9 cellular contexts compared by ENCODE assay signal in the genomic region with DNA sequence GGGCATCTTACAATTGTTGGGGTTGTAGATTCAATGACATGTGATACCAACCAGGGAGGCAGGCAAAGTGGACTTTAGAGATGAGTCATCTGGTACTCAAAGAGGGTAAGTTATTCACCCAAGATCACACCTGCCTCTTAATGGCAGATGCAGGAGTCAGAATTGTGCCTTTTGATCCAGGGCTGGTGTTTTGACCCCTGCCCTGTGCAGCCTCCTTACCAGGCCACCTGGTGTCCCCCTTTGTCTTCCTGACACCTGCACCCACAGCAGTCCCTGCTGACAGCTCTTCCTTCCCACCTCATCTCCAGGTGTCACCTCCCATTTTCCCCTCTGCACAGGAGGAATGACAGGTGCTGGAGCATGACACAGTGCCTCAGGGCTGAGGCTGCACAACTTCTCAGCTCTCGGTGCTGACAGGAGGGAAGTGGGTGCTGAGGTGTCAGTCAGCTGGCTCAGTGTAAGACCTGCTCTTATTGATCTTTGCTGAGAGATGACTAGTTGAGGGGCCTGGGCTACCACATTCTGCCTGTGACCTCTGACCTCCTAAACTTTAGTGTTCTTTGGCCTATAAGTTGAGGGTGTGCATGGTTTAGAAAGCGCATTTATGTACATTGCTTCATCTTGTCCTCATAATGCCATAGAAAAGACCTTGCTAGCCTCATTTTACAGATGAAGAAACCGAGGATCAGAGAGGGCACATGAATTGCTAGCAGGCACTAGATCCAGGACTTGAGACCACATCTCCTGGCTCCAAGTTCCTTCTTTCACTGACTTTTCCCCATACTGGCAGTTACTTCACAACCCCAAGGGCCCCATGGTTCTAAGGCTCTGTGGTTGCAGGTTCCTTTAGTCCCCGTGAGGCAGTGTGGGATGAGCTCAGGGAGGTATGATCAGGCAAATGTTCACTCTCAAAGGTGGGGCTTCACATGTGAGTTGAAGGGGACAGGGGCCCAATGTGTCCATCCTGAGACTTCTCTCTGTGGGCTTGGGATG. TPM values are rescaled to one million over a fixed set of nuclear protein-coding genes. Genes with fewer than 3 reads are reported as not detected.
DNase-seq lines count a peak whose midpoint lies in the region; ATAC-seq and TF ChIP-seq lines count a peak whose summit lies in the region.
"Had no signal": no experiment of that assay in that cellular context is flagged by ENCODE, and none has a peak within 500 bp of the region (broad histone marks: within the 10 kb centered on the region; RNA-seq: fewer than 3 reads in every experiment).

No MANE protein-coding gene starts in this region.

- peak; percentile 65 for ATAC-seq in GM21367 (IDR thresholded peaks at IDR 0.05; ENCODE audit: unreplicated experiment)
- ATAC-seq in HG03457 (IDR thresholded peaks at IDR 0.05; ENCODE audit: unreplicated experiment), result peak; percentile 58

- no peaks in the 10 kb centered on the region for H3K36me3 ChIP-seq in BE2C

- peaks cover 4% of the 10 kb centered on the region for H3K4me1 Mint-ChIP-seq in nephron progenitor cell

- no peaks in the 10 kb centered on the region; the same call in 1 of the 2 replicates for H3K27me3 ChIP-seq in BE2C

- DNase-seq in SKM-1 treated with dmso at 0.1 percent for 144 hours (lab: John Stamatoyannopoulos, UW; ENCODE audit: unreplicated experiment) (peak; percentile 91), BE2C (no peak), nephron progenitor cell (no peak), KG1 (lab: John Stamatoyannopoulos, UW) (no peak)
- no peak for DNase-seq in activated CD4-positive, alpha-beta T cell treated with anti-CD3 and anti-CD28 coated beads, Interleukin-2, amount 50 U/mL, for 48 hours

- H3K4me3 Mint-ChIP-seq in nephron progenitor cell, result no peak overlapping the region
- H3K4me3 Mint-ChIP-seq: nephron had no signal

- H3K9me3 Mint-ChIP-seq in nephron progenitor cell, result no peaks in the 10 kb centered on the region
- H3K9me3 Mint-ChIP-seq: nephron had no signal

- H3K36me3 Mint-ChIP-seq in nephron progenitor cell (ENCODE audit: low read depth), result no peaks in the 10 kb centered on the region

- no peaks in the 10 kb centered on the region for H3K9me3 ChIP-seq in BE2C

- no peak overlapping the region for H3K4me3 ChIP-seq in BE2C (ENCODE audit: low read depth, low read length)

- H3K27me3 Mint-ChIP-seq in nephron progenitor cell (ENCODE audit: low read depth, poor library complexity), result peaks cover 11% of the 10 kb centered on the region

- TF ChIP-seq CTCF in GM12873 (IDR thresholded peaks at IDR 0.05; ENCODE audit: insufficient read depth, low read depth, low read length, missing control alignments) (peak; percentile 30), BE2C (IDR thresholded peaks at IDR 0.05; ENCODE audit: low read depth, low read length) (no peak), nephron progenitor cell (IDR thresholded peaks at IDR 0.05) (no peak)

- H3K27ac Mint-ChIP-seq in nephron progenitor cell, result no peak overlapping the region
- H3K27ac Mint-ChIP-seq: nephron had no signal

- no peaks in the 10 kb centered on the region for H3K4me1 ChIP-seq in BE2C

RNA-seq across cellular contexts. Expression of a gene that starts 31.3 kb away (rescaled TPM):
- 0.05 TPM for polyA plus RNA-seq in BE2C (2012; ENCODE audit: insufficient read depth, insufficient read length, low read depth)
